In genomic region chr1:183094376-183094775, GRCh38 we compare ENCODE assay signal across 1 cellular context.
TF ChIP-seq lines count a peak whose summit lies in the region.

No MANE protein-coding gene starts in this region.

TF ChIP-seq in HCT116, 20 proteins besides CTCF, POLR2A, EP300 and RAD21 (continued from another document):
- TF ChIP-seq REST (IDR thresholded peaks at IDR 0.05; ENCODE audit: low read depth) (no peak), MAX (IDR thresholded peaks at IDR 0.05) (no peak), FOSL1 (IDR thresholded peaks at IDR 0.05; ENCODE audit: low read depth) (no peak), ELF1 (IDR thresholded peaks at IDR 0.05; ENCODE audit: borderline replicate concordance, low read depth) (no peak), ZFX (IDR thresholded peaks at IDR 0.05) (no peak), ZNF274 (IDR thresholded peaks at IDR 0.05; ENCODE audit: low read depth, low read length) (no peak), ZBTB33 (IDR thresholded peaks at IDR 0.05; ENCODE audit: extremely low read depth, insufficient replicate concordance, low read length) (no peak), YY1 (IDR thresholded peaks at IDR 0.05; ENCODE audit: extremely low read depth, insufficient replicate concordance, low read depth, low read length) (no peak)
TF ChIP-seq in HCT116: peak in this region for 0.
